In the genomic region with DNA sequence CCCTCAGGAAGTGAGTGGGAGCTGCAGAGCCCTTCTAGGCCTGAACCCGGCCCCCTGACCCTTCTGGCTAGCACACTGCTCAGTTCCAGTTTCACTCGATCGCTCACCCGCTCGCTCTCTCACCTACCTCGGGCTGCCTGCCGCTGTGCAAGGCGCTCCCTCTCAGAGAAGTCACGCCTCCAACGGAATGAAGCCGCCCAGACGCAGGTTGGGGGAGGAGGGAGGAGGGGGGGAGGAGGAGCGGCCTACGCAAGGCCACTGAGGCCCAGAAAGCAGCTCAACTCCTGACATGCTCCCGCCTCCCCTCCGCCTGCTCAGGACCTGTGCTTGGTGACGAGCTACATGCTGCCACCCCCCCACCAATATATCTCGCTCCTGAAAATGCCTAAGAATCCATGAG, we compare ENCODE assay signal across 12 cellular contexts. TPM values are rescaled to one million over a fixed set of nuclear protein-coding genes. Genes with fewer than 3 reads are reported as not detected.
DNase-seq lines count a peak whose midpoint lies in the region; ATAC-seq and TF ChIP-seq lines count a peak whose summit lies in the region.
"Had no signal": no experiment of that assay in that cellular context is flagged by ENCODE, and none has a peak within 500 bp of the region (broad histone marks: within the 10 kb centered on the region; RNA-seq: fewer than 3 reads in every experiment).

No MANE protein-coding gene starts in this region.

- peak overlapping the region; percentile 49; the same call in 1 of the 2 replicates for H3K4me3 ChIP-seq in iPS-20b (ENCODE audit: low read length)

- peak overlapping the region; percentile 57 for H3K4me3 Mint-ChIP-seq in activated naive CD8-positive, alpha-beta T cell
- H3K4me3 Mint-ChIP-seq in activated naive CD8-positive, alpha-beta T cell treated with anti-CD3 and anti-CD28 coated beads, Interleukin-2, amount 50 U/mL, for 24 hours, result no peak overlapping the region
- H3K4me3 Mint-ChIP-seq in T-helper 17 cell (peak overlapping the region; percentile 78), type B pancreatic cell (peak overlapping the region; percentile 55)

- H3K36me3 ChIP-seq in iPS-20b (ENCODE audit: insufficient read depth, low read depth, low read length), result no peaks in the 10 kb centered on the region

- no peak for TF ChIP-seq CTCF in type B pancreatic cell (conservative IDR thresholded peaks at IDR 0.05)

- no peak for ATAC-seq in activated naive CD8-positive, alpha-beta T cell treated with anti-CD3 and anti-CD28 coated beads, Interleukin-2, amount 50 U/mL, for 24 hours
- ATAC-seq in T-helper 17 cell, result no peak

- peaks cover 32% of the 10 kb centered on the region for H3K27me3 Mint-ChIP-seq in activated naive CD8-positive, alpha-beta T cell
- peaks cover 81% of the 10 kb centered on the region for H3K27me3 Mint-ChIP-seq in activated naive CD8-positive, alpha-beta T cell treated with anti-CD3 and anti-CD28 coated beads, Interleukin-2, amount 50 U/mL, for 24 hours
- peaks cover 77% of the 10 kb centered on the region for H3K27me3 Mint-ChIP-seq in T-helper 17 cell
- peaks cover 85% of the 10 kb centered on the region for H3K27me3 Mint-ChIP-seq in type B pancreatic cell

- peaks cover 25% of the 10 kb centered on the region; the same call in 1 of the 2 replicates for H3K4me1 ChIP-seq in iPS-20b (ENCODE audit: insufficient read depth, low read length)

- peaks cover 61% of the 10 kb centered on the region for H3K27me3 ChIP-seq in iPS-20b (ENCODE audit: insufficient read depth, low read length)

- DNase-seq in activated naive CD8-positive, alpha-beta T cell treated with anti-CD3 and anti-CD28 coated beads, Interleukin-2, amount 50 U/mL, for 24 hours, result no peak
- DNase-seq in T-helper 17 cell, result no peak
- DNase-seq in type B pancreatic cell (ENCODE audit: extremely low spot score, unreplicated experiment), result no peak
- DNase-seq in activated effector memory CD4-positive, alpha-beta T cell treated with Interleukin-2 at 50 U/mL for 16 hours, result no peak
- DNase-seq in T-helper 9 cell, result no peak
- no peak for DNase-seq in DMS114 treated with DMSO at 0.1 percent for 48 hours (lab: John Stamatoyannopoulos, UW; ENCODE audit: unreplicated experiment)
- DNase-seq: GDM1, NCI-H226 had no signal

- no peak overlapping the region for H3K27ac ChIP-seq in iPS-20b (ENCODE audit: low read length)

- no peaks in the 10 kb centered on the region for H3K36me3 Mint-ChIP-seq in activated naive CD8-positive, alpha-beta T cell
- no peaks in the 10 kb centered on the region for H3K36me3 Mint-ChIP-seq in activated naive CD8-positive, alpha-beta T cell treated with anti-CD3 and anti-CD28 coated beads, Interleukin-2, amount 50 U/mL, for 24 hours (ENCODE audit: low read depth)
- peaks cover 5% of the 10 kb centered on the region for H3K36me3 Mint-ChIP-seq in T-helper 17 cell (ENCODE audit: low read depth)
- H3K36me3 Mint-ChIP-seq in type B pancreatic cell, result no peaks in the 10 kb centered on the region

- no peaks in the 10 kb centered on the region for H3K9me3 Mint-ChIP-seq in activated naive CD8-positive, alpha-beta T cell (ENCODE audit: low read depth)
- no peaks in the 10 kb centered on the region for H3K9me3 Mint-ChIP-seq in activated naive CD8-positive, alpha-beta T cell treated with anti-CD3 and anti-CD28 coated beads, Interleukin-2, amount 50 U/mL, for 24 hours
- no peaks in the 10 kb centered on the region for H3K9me3 Mint-ChIP-seq in type B pancreatic cell

- H3K9ac ChIP-seq in iPS-20b (ENCODE audit: low read depth, low read length), result no peak overlapping the region

- H3K9me3 ChIP-seq in T-helper 17 cell (ENCODE audit: control insufficient read depth, low read length, poor library complexity, severe bottlenecking) (no peaks in the 10 kb centered on the region), iPS-20b (ENCODE audit: insufficient read depth, low read depth, low read length) (no peaks in the 10 kb centered on the region)

- H3K27ac Mint-ChIP-seq in activated naive CD8-positive, alpha-beta T cell, result no peak overlapping the region
- H3K27ac Mint-ChIP-seq in activated naive CD8-positive, alpha-beta T cell treated with anti-CD3 and anti-CD28 coated beads, Interleukin-2, amount 50 U/mL, for 24 hours, result no peak overlapping the region
- H3K27ac Mint-ChIP-seq in T-helper 17 cell, result no peak overlapping the region
- H3K27ac Mint-ChIP-seq in type B pancreatic cell, result no peak overlapping the region

- peaks cover 17% of the 10 kb centered on the region for H3K4me1 Mint-ChIP-seq in activated naive CD8-positive, alpha-beta T cell (ENCODE audit: low read depth)
- peaks cover 17% of the 10 kb centered on the region for H3K4me1 Mint-ChIP-seq in activated naive CD8-positive, alpha-beta T cell treated with anti-CD3 and anti-CD28 coated beads, Interleukin-2, amount 50 U/mL, for 24 hours
- H3K4me1 Mint-ChIP-seq in T-helper 17 cell, result peaks cover 13% of the 10 kb centered on the region
- no peaks in the 10 kb centered on the region for H3K4me1 Mint-ChIP-seq in type B pancreatic cell (ENCODE audit: unreplicated experiment)

RNA-seq across cellular contexts. Expression of gene GRM4, which starts 3.3 kb away (rescaled TPM):
- total RNA-seq in T-helper 17 cell (not detected), type B pancreatic cell (ENCODE audit: low replicate concordance) (2.2 and 4.2 TPM in 2 replicates)
- total RNA-seq: LHCN-M2, mesenteric fat pad had no signal
